ENCODE assay signal across 1 cellular context in genomic region chr11:11148104-11148509, GRCh38.
TF ChIP-seq lines count a peak whose summit lies in the region.

No MANE protein-coding gene starts in this region.

TF ChIP-seq in HepG2, 621 proteins besides CTCF, POLR2A, EP300 and RAD21 (continued from another document):
- TF ChIP-seq MLXIP (CRISPR knock-in tag; IDR thresholded peaks at IDR 0.05; ENCODE audit: borderline replicate concordance) (no peak), ZNF883 (CRISPR knock-in tag; IDR thresholded peaks at IDR 0.05; ENCODE audit: not compliant biosample characterization) (no peak), ZZZ3 (CRISPR knock-in tag; IDR thresholded peaks at IDR 0.05; ENCODE audit: borderline replicate concordance) (no peak), ZNF816 (CRISPR knock-in tag; IDR thresholded peaks at IDR 0.05; ENCODE audit: borderline replicate concordance) (no peak), NAIF1 (CRISPR knock-in tag; IDR thresholded peaks at IDR 0.05; ENCODE audit: borderline replicate concordance) (no peak), YEATS2 (CRISPR knock-in tag; IDR thresholded peaks at IDR 0.05; ENCODE audit: borderline replicate concordance) (no peak), IRX3 (CRISPR knock-in tag; IDR thresholded peaks at IDR 0.05; ENCODE audit: borderline replicate concordance, low read depth) (no peak), ZNF335 (CRISPR knock-in tag; IDR thresholded peaks at IDR 0.05) (no peak), JARID2 (CRISPR knock-in tag; IDR thresholded peaks at IDR 0.05; ENCODE audit: insufficient replicate concordance) (no peak), FOXC1 (CRISPR knock-in tag; IDR thresholded peaks at IDR 0.05; ENCODE audit: borderline replicate concordance) (no peak)
